Comparison of ENCODE assay signal across 16 cellular contexts in the genomic region with DNA sequence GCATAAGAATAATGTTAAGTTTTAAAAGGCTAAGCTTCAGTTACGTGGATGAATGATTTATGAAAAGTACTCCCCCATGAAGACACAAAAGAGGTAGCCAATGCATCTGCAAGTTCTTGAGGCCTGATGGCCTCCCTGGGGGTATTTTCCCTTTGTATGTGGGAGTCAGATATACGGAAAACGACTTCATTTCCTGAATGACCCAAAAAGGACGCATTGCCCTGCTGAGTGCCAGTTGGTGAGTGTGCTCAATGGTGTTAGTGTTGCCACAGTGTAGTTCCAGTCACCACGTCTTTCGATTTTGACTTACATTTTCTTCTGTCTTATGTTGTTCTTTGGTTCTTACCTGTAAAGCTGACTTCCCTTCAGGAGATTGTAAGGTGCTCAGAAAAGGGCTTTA. TPM values are rescaled to one million over a fixed set of nuclear protein-coding genes. Genes with fewer than 3 reads are reported as not detected.
DNase-seq lines count a peak whose midpoint lies in the region; ATAC-seq, FAIRE-seq and TF ChIP-seq lines count a peak whose summit lies in the region.
"Had no signal": no experiment of that assay in that cellular context is flagged by ENCODE, and none has a peak within 500 bp of the region (broad histone marks: within the 10 kb centered on the region; RNA-seq: fewer than 3 reads in every experiment).

No MANE protein-coding gene starts in this region.

- H3K27ac ChIP-seq in H1 (ENCODE audit: low read depth, low read length) (no peak overlapping the region), rectal smooth muscle tissue (ENCODE audit: low read depth, low read length) (peak overlapping the region; percentile 56)
- H3K27ac ChIP-seq: brain microvascular endothelial cell had no signal

- peaks cover 5 to 87% of the 10 kb centered on the region in 2 experiments; a peak in 3 of 4 replicates for H3K79me2 ChIP-seq in H1 (ENCODE audit: control insufficient read depth in 1 of 2, insufficient read depth in 2 of 2, low read length in 2 of 2)

- H4K8ac ChIP-seq in H1 (ENCODE audit: extremely low read depth, insufficient read depth, low read length): no peak overlapping the region

- H2AK5ac ChIP-seq in H1 (ENCODE audit: low read depth, low read length): 0 out of 2 replicates have a peak overlapping the region, but pooled peaks have one; percentile 3

- POLR2A ChIA-PET in H1 (lab: Charles Lee; ENCODE audit: partially characterized antibody): interaction anchor here (0.6 to 1.8 kb wide), 6 partner anchors 7 to 74 kb away, joined by 3 to 5 read pairs (median 3); no protein-coding TSS in a partner anchor

- DNase-seq in EL: peak; percentile 36
- DNase-seq in M059J (ENCODE audit: low read depth): peak; percentile 75
- no peak for DNase-seq in H1 (ENCODE audit: low read depth in 1 of 2, low spot score in 2 of 2)
- no peak for DNase-seq in Right ventricle myocardium superior
- DNase-seq in COR-L47 (lab: John Stamatoyannopoulos, UW): no peak
- DNase-seq: activated CD8-positive, alpha-beta memory T cell treated with anti-CD3 and anti-CD28 coated beads for 24 hours; brain microvascular endothelial cell; hippocampal formation; left colon; MG63; naive thymus-derived CD8-positive, alpha-beta T cell; retina had no signal

- FAIRE-seq in H1 (lab: Jason Lieb, UNC): no peak
- FAIRE-seq: G401.6 had no signal

- H4K20me1 ChIP-seq in H1 (replicated peaks in 1 of 2; ENCODE audit: control insufficient read depth in 1 of 2, insufficient read depth in 2 of 2, low read length in 2 of 2): peaks cover 0 to 2% of the 10 kb centered on the region in 2 experiments

- H3K27me3 ChIP-seq in H1 (replicated peaks in 1 of 4; ENCODE audit: control insufficient read depth in 3 of 4, extremely low read depth in 1 of 4, insufficient read depth in 3 of 4, low read length in 3 of 4) (no peaks in the 10 kb centered on the region), rectal smooth muscle tissue (ENCODE audit: control insufficient read depth, insufficient read depth, low read length) (no peaks in the 10 kb centered on the region)
- H3K27me3 ChIP-seq: brain microvascular endothelial cell, MG63 had no signal

- no peak overlapping the region for H2AFZ ChIP-seq in H1 (ENCODE audit: low read length)

- H3K18ac ChIP-seq in H1 (ENCODE audit: extremely low read depth, low read length): no peak overlapping the region

- TF ChIP-seq POLR2A in H1 (IDR thresholded peaks at IDR 0.05; ENCODE audit: control extremely low read depth in 1 of 2, low read depth in 2 of 2, low read length in 2 of 2): no peak

- H3K36me3 ChIP-seq in H1 (ENCODE audit: control insufficient read depth in 2 of 4, insufficient read depth in 4 of 4, low read length in 3 of 4) (no peaks in the 10 kb centered on the region), rectal smooth muscle tissue (ENCODE audit: control insufficient read depth, insufficient read depth, low read length) (no peaks in the 10 kb centered on the region)
- H3K36me3 ChIP-seq: MG63 had no signal

- no peak overlapping the region for H2BK20ac ChIP-seq in H1 (ENCODE audit: low read length)

- H3K56ac ChIP-seq in H1 (replicated peaks; ENCODE audit: insufficient read length, low read depth, low read length): no peak overlapping the region

- H3K79me1 ChIP-seq in H1 (ENCODE audit: low read depth, low read length): peaks cover 9% of the 10 kb centered on the region

- CTCF ChIA-PET in H1 (lab: Charles Lee; ENCODE audit: partially characterized antibody): interaction anchor here (1.3 kb wide), 1 partner anchor 75 kb away, joined by 3 read pairs; no protein-coding TSS in a partner anchor

- no peak for TF ChIP-seq EP300 in H1 (IDR thresholded peaks at IDR 0.05; ENCODE audit: borderline replicate concordance in 1 of 2, low read depth in 2 of 2, low read length in 2 of 2)

- H3K4me3 ChIP-seq in H1 (ENCODE audit: extremely low read depth in 1 of 4, insufficient read depth in 2 of 4, low read depth in 3 of 4, low read length in 4 of 4): no peak overlapping the region
- no peak overlapping the region for H3K4me3 ChIP-seq in rectal smooth muscle tissue (ENCODE audit: low read length)
- H3K4me3 ChIP-seq: MG63 had no signal

- no peak overlapping the region for H4K5ac ChIP-seq in H1 (ENCODE audit: insufficient read length, low read depth, low read length)

- intact Hi-C loops in Right ventricle myocardium superior (cut with DNase I): loop anchor here (10.0 kb wide), 2 partner anchors 97 to 227 kb away; no protein-coding TSS in a partner anchor

- WGBS in H1 (ENCODE audit: extremely low coverage in 1 of 2, insufficient coverage in 1 of 2, insufficient read length in 1 of 2, insufficient replicate concordance in 2 of 2, low coverage in 1 of 2, low lambda C conversion rate in 2 of 2, missing lambda C conversion rate in 1 of 2), 2 experiments: 65% methylated on average over 6 of the region's 6 CpGs; no CpG with 5 or more reads in 1 of the 2 experiments

- ATAC-seq in GM18873 (IDR thresholded peaks at IDR 0.05; ENCODE audit: low FRiP score, unreplicated experiment) (no peak), Right ventricle myocardium superior (ENCODE audit: poor library complexity) (no peak), GM18870 (IDR thresholded peaks at IDR 0.05; ENCODE audit: unreplicated experiment) (no peak)
- ATAC-seq: left colon; naive thymus-derived CD8-positive, alpha-beta T cell had no signal

- H3K23me2 ChIP-seq in H1 (ENCODE audit: low read depth, low read length): no peaks in the 10 kb centered on the region

- H3K9ac ChIP-seq in H1 (replicated peaks in 1 of 4; ENCODE audit: extremely low read depth in 1 of 4, low read depth in 3 of 4, low read length in 3 of 4) (no peak overlapping the region), rectal smooth muscle tissue (ENCODE audit: low read length) (no peak overlapping the region)

- no peak overlapping the region for H2BK12ac ChIP-seq in H1 (ENCODE audit: low read depth, low read length)

- no peak overlapping the region; the same call in 1 of the 2 replicates for H2BK5ac ChIP-seq in H1 (ENCODE audit: low read depth, low read length)

- no peak overlapping the region for H3K4ac ChIP-seq in H1 (replicated peaks; ENCODE audit: insufficient read length, low read depth, low read length)

- TF ChIP-seq RAD21 in H1 (IDR thresholded peaks at IDR 0.05 in 1 of 2, conservative IDR thresholded peaks at IDR 0.05 in 1 of 2; ENCODE audit: low read depth in 2 of 2, low read length in 2 of 2): no peak

- H4K91ac ChIP-seq in H1 (replicated peaks; ENCODE audit: insufficient read length, low read length): no peak overlapping the region

- H2BK120ac ChIP-seq in H1 (replicated peaks; ENCODE audit: low read depth, low read length): no peak overlapping the region

- no peak overlapping the region for H3K4me2 ChIP-seq in H1 (ENCODE audit: insufficient read depth in 1 of 2, low read depth in 2 of 2, low read length in 2 of 2)

- no peak overlapping the region for H2BK15ac ChIP-seq in H1 (ENCODE audit: low read length)

- H3K4me1 ChIP-seq in H1 (replicated peaks in 1 of 4; ENCODE audit: control insufficient read depth in 3 of 4, insufficient read depth in 4 of 4, low read length in 3 of 4) (peaks cover 5 to 26% (median 10%) of the 10 kb centered on the region in 4 experiments; a peak in 6 of 7 replicates), rectal smooth muscle tissue (ENCODE audit: control insufficient read depth, insufficient read depth, low read length) (peaks cover 20% of the 10 kb centered on the region)

- H3K9me3 ChIP-seq in H1 (ENCODE audit: insufficient read depth in 2 of 2, low read depth in 1 of 2, low read length in 1 of 2): no peaks in the 10 kb centered on the region
- H3K9me3 ChIP-seq: MG63 had no signal

- TF ChIP-seq CTCF in H1 (IDR thresholded peaks at IDR 0.05; ENCODE audit: control extremely low read depth in 1 of 3, insufficient read depth in 1 of 3, low read depth in 1 of 3, low read length in 3 of 3): no peak

- H3K23ac ChIP-seq in H1 (ENCODE audit: insufficient read length): no peak overlapping the region

- no peak overlapping the region for H3K14ac ChIP-seq in H1 (ENCODE audit: insufficient read length)

TF ChIP-seq in H1, 55 proteins besides CTCF, POLR2A, EP300 and RAD21:
- no peak for TF ChIP-seq SIX5 (IDR thresholded peaks at IDR 0.05; ENCODE audit: low read depth, low read length)
- no peak for TF ChIP-seq HDAC6 (IDR thresholded peaks at IDR 0.05; ENCODE audit: low read depth, low read length)
- TF ChIP-seq FOSL1 (IDR thresholded peaks at IDR 0.05; ENCODE audit: insufficient read depth, low read depth, low read length): no peak
- no peak for TF ChIP-seq POLR2AphosphoS5 (IDR thresholded peaks at IDR 0.05; ENCODE audit: low read depth, low read length)
- no peak for TF ChIP-seq HDAC2 (IDR thresholded peaks at IDR 0.05; ENCODE audit: borderline replicate concordance in 1 of 2, low read depth in 2 of 2, low read length in 2 of 2)
- peak; percentile 68 for TF ChIP-seq SRF (IDR thresholded peaks at IDR 0.05; ENCODE audit: low read depth, low read length)
- no peak for TF ChIP-seq POU5F1 (IDR thresholded peaks at IDR 0.05; ENCODE audit: low read depth, low read length)
TF ChIP-seq in H1: peak in this region for 1.

RNA-seq across cellular contexts. Expression of a gene that starts 8.0 kb away (rescaled TPM):
- 4.7 and 11.5 TPM in 2 replicates for total RNA-seq in M059J (2014; rRNA removed; shearing (Covaris generic))
- total RNA-seq in H1 (2021; fragmentation: NEBNext Ultra II Directional; extraction: Animal tissue kit (Norgen Biotek cat#: 25700)): 23.9 and 24.6 TPM in 2 replicates
- polyA plus RNA-seq in H1 (2011; rRNA removed): 4.7 and 5.5 TPM in 2 replicates
- polyA plus RNA-seq in H1 (2011; cell fraction: cytosol; rRNA removed): 4.5 TPM
- polyA plus RNA-seq in H1 (2011; cell fraction: nucleus; rRNA removed): 7.4 TPM
- 6.5 to 9.8 TPM (median 8.0 TPM) in 4 replicates for polyA plus RNA-seq in H1 (2012, experiment 1 of 2)
- polyA plus RNA-seq in H1 (2012, experiment 2 of 2): 2.1 TPM
- polyA plus RNA-seq in H1 (2013, experiment 1 of 2): 14.5 TPM
- polyA plus RNA-seq in H1 (2013, experiment 2 of 2): 14.1 TPM
- 14.5 and 14.8 TPM in 2 replicates for polyA minus RNA-seq in H1 (2011; rRNA and poly(A)+ RNA removed)
- polyA minus RNA-seq in H1 (2011; cell fraction: cytosol; rRNA and poly(A)+ RNA removed): 9.9 TPM
- 22.1 TPM for polyA minus RNA-seq in H1 (2011; cell fraction: nucleus; rRNA and poly(A)+ RNA removed)
- 16.1 TPM for total RNA-seq in Right ventricle myocardium superior

Comparison
In these comparisons a context has a peak if more than half of its experiments do, and no peak if none do; other contexts are left out.
1. DNase-seq: peak in EL (single experiment) and M059J (single experiment); none in H1 (0 of 2), Right ventricle myocardium superior (single experiment) and COR-L47 (single experiment).